In the genomic region with DNA sequence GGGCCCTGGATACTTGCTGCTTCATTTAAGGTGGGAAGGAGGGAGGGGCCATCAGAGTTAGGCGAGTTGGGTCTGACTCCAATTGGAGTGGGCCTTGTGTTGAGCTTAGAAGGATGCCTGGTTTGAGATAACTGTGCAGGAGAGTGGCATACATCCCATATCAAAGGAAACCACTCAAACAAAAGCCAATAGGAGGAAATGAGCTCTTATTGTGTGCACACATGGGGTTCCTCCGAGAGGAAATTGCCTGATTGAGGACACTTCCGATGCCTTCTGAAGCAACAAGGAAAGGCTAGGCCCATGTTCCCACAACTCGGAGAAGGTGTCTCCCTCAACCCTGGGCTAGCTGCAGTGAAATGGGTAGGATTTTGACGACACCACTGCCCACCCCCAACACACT, we compare ENCODE assay signal across 1 cellular context.
TF ChIP-seq lines count a peak whose summit lies in the region.

No MANE protein-coding gene starts in this region.

TF ChIP-seq in endothelial cell of umbilical vein, 7 proteins besides CTCF, POLR2A, EP300 and RAD21 (continued from another document):
- TF ChIP-seq POLR2AphosphoS5 (IDR thresholded peaks at IDR 0.05; ENCODE audit: insufficient read depth, low read depth, low read length), result peak; percentile 89
- TF ChIP-seq FOS (IDR thresholded peaks at IDR 0.05; ENCODE audit: borderline replicate concordance, insufficient read depth, low read length), result peak; percentile 30
- TF ChIP-seq EZH2 (IDR thresholded peaks at IDR 0.05; ENCODE audit: borderline replicate concordance, low read depth, low read length, severe bottlenecking), result no peak
- peak; percentile 32 for TF ChIP-seq MAX (IDR thresholded peaks at IDR 0.05; ENCODE audit: insufficient read depth, insufficient read length)
- TF ChIP-seq GATA2 (IDR thresholded peaks at IDR 0.05; ENCODE audit: insufficient read depth, insufficient read length, low read depth, low read length), result peak; percentile 96
- TF ChIP-seq MYC (IDR thresholded peaks at IDR 0.05; ENCODE audit: low read depth, low read length), result no peak
